In the genomic region with DNA sequence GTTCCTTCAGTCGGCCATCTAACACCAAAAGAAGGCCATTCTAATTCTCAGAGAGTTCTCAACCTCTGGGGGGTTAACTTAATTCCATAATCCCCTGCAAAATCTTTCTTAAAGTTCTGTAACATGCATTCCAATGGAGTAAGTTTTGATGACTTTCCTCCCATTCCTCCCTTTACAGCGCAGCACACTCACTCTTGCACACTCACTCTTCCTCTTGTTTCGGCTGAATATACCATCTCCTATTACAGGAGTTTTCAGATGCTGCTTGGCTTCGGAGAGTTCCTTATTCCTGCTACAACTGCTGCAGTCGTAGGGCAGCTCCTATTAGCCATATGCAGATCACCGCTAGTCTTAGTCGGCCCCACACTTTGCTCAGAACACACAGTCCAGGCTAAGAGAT, we compare ENCODE assay signal across 11 cellular contexts. TPM values are rescaled to one million over a fixed set of nuclear protein-coding genes. Genes with fewer than 3 reads are reported as not detected.
DNase-seq lines count a peak whose midpoint lies in the region; ATAC-seq and TF ChIP-seq lines count a peak whose summit lies in the region.
"Had no signal": no experiment of that assay in that cellular context is flagged by ENCODE, and none has a peak within 500 bp of the region (broad histone marks: within the 10 kb centered on the region; RNA-seq: fewer than 3 reads in every experiment).

No MANE protein-coding gene starts in this region.

- H3K9me3 ChIP-seq in liver (ENCODE audit: control insufficient read depth in 4 of 4, low read length in 3 of 4) (no peaks in the 10 kb centered on the region), thoracic aorta (no peaks in the 10 kb centered on the region), Caco-2 (0 out of 2 replicates have a peak, but pooled peaks cover 4% of the 10 kb centered on the region)
- H3K9me3 ChIP-seq: BE2C had no signal

- POLR2A ChIA-PET in Caco-2 (lab: Charles Lee) = no interaction called here

- no peak for DNase-seq in activated T-cell treated with anti-CD3 and anti-CD28 coated beads, Interleukin-2, amount 50 U/mL, for 24 hours
- DNase-seq in activated T-cell treated with anti-CD3 and anti-CD28 coated beads for 4 hours (no peak), thoracic aorta (ENCODE audit: low spot score) (no peak), hepatic stellate cell (ENCODE audit: low spot score) (no peak), NCI-H526 (lab: John Stamatoyannopoulos, UW) (no peak), Caco-2 (no peak)
- DNase-seq in activated T-helper 2 cell treated with anti-CD3 and anti-CD28 coated beads, Interferon-gamma antibody, Interleukin-2, Interleukin-4, amounts not matched to agents 10 μg/mL and 5 μg/mL and 100 μg/mL, durations not matched to agents 14 hours and 24 hours and 36 hours (ENCODE audit: low spot score) = no peak
- DNase-seq: BE2C, NCI-H187 treated with DMSO at 0.1 percent for 48 hours had no signal

- BruUV-seq in Caco-2 (replicated peaks; lab: Mats Ljungman, UMichigan) = no TSS peak

- H3K4me1 Mint-ChIP-seq in activated T-cell treated with anti-CD3 and anti-CD28 coated beads, Interleukin-2, amount 50 U/mL, for 24 hours (ENCODE audit: low read depth) = peaks cover 28% of the 10 kb centered on the region
- peaks cover 28% of the 10 kb centered on the region for H3K4me1 Mint-ChIP-seq in activated T-helper 2 cell treated with anti-CD3 and anti-CD28 coated beads, Interferon-gamma antibody, Interleukin-2, Interleukin-4, amounts not matched to agents 10 μg/mL and 5 μg/mL and 100 μg/mL, durations not matched to agents 14 hours and 24 hours and 36 hours (ENCODE audit: low read depth)
- H3K4me1 Mint-ChIP-seq in Caco-2 (ENCODE audit: low read depth, unreplicated experiment) = peaks cover 13% of the 10 kb centered on the region

- ATAC-seq in thoracic aorta (ENCODE audit: insufficient number of reproducible peaks, low FRiP score, low read depth) = no peak

- CTCF ChIA-PET in Caco-2 (lab: Charles Lee) = no interaction called here

- no peaks in the 10 kb centered on the region for H3K9me3 Mint-ChIP-seq in activated T-cell treated with anti-CD3 and anti-CD28 coated beads, Interleukin-2, amount 50 U/mL, for 24 hours
- H3K9me3 Mint-ChIP-seq in activated T-helper 2 cell treated with anti-CD3 and anti-CD28 coated beads, Interferon-gamma antibody, Interleukin-2, Interleukin-4, amounts not matched to agents 10 μg/mL and 5 μg/mL and 100 μg/mL, durations not matched to agents 14 hours and 24 hours and 36 hours = no peaks in the 10 kb centered on the region
- no peaks in the 10 kb centered on the region for H3K9me3 Mint-ChIP-seq in Caco-2 (ENCODE audit: unreplicated experiment)

- H3K9ac ChIP-seq in liver (ENCODE audit: low read depth in 1 of 2, low read length in 2 of 2) = no peak overlapping the region

- H3K4me3 ChIP-seq in liver (ENCODE audit: low read depth in 1 of 3, low read length in 3 of 3) (peak overlapping the region in 2 of 3 donors; percentile 13 to 38), thoracic aorta (peak overlapping the region; percentile 71), Caco-2 (ENCODE audit: low read depth, low read length) (no peak overlapping the region)

- no peaks in the 10 kb centered on the region for H3K27me3 Mint-ChIP-seq in activated T-cell treated with anti-CD3 and anti-CD28 coated beads, Interleukin-2, amount 50 U/mL, for 24 hours
- no peaks in the 10 kb centered on the region for H3K27me3 Mint-ChIP-seq in activated T-helper 2 cell treated with anti-CD3 and anti-CD28 coated beads, Interferon-gamma antibody, Interleukin-2, Interleukin-4, amounts not matched to agents 10 μg/mL and 5 μg/mL and 100 μg/mL, durations not matched to agents 14 hours and 24 hours and 36 hours (ENCODE audit: low read depth)
- H3K27me3 Mint-ChIP-seq in Caco-2 (ENCODE audit: insufficient read depth, unreplicated experiment) = no peaks in the 10 kb centered on the region

- H3K36me3 Mint-ChIP-seq in activated T-cell treated with anti-CD3 and anti-CD28 coated beads, Interleukin-2, amount 50 U/mL, for 24 hours (ENCODE audit: low read depth) = no peaks in the 10 kb centered on the region
- no peaks in the 10 kb centered on the region for H3K36me3 Mint-ChIP-seq in activated T-helper 2 cell treated with anti-CD3 and anti-CD28 coated beads, Interferon-gamma antibody, Interleukin-2, Interleukin-4, amounts not matched to agents 10 μg/mL and 5 μg/mL and 100 μg/mL, durations not matched to agents 14 hours and 24 hours and 36 hours (ENCODE audit: low read depth)
- no peaks in the 10 kb centered on the region for H3K36me3 Mint-ChIP-seq in Caco-2 (ENCODE audit: insufficient read depth, unreplicated experiment)

- H3K27ac Mint-ChIP-seq in activated T-cell treated with anti-CD3 and anti-CD28 coated beads, Interleukin-2, amount 50 U/mL, for 24 hours = peak overlapping the region; percentile 82
- H3K27ac Mint-ChIP-seq in activated T-helper 2 cell treated with anti-CD3 and anti-CD28 coated beads, Interferon-gamma antibody, Interleukin-2, Interleukin-4, amounts not matched to agents 10 μg/mL and 5 μg/mL and 100 μg/mL, durations not matched to agents 14 hours and 24 hours and 36 hours = peak overlapping the region; percentile 26
- no peak overlapping the region for H3K27ac Mint-ChIP-seq in Caco-2 (ENCODE audit: unreplicated experiment)

- TF ChIP-seq RAD21 in liver (IDR thresholded peaks at IDR 0.05) = no peak

- no peaks in the 10 kb centered on the region for H3K27me3 ChIP-seq in liver (ENCODE audit: control insufficient read depth in 4 of 4, insufficient read depth in 4 of 4, low read length in 3 of 4)
- H3K27me3 ChIP-seq in thoracic aorta (replicated peaks; ENCODE audit: insufficient read depth) = no peaks in the 10 kb centered on the region
- no peaks in the 10 kb centered on the region for H3K27me3 ChIP-seq in Caco-2 (replicated peaks; ENCODE audit: control insufficient read depth, insufficient read depth, low read length)
- H3K27me3 ChIP-seq: BE2C had no signal

- H3K4me1 ChIP-seq in liver (ENCODE audit: control insufficient read depth in 4 of 4, insufficient read depth in 4 of 4, low read length in 3 of 4) (peaks cover 3 to 27% (median 18%) of the 10 kb centered on the region in 4 donors), thoracic aorta (ENCODE audit: control insufficient read depth in 1 of 2, low read depth in 2 of 2) (peaks cover 9 to 37% of the 10 kb centered on the region in 2 donors), Caco-2 (peaks cover 4% of the 10 kb centered on the region; the same call in 1 of the 2 replicates)
- H3K4me1 ChIP-seq: BE2C had no signal

- TF ChIP-seq CTCF in liver (IDR thresholded peaks at IDR 0.05; ENCODE audit: low read depth, low read length, missing input control) (no peak), thoracic aorta (IDR thresholded peaks at IDR 0.05) (no peak), Caco-2 (IDR thresholded peaks at IDR 0.05; ENCODE audit: insufficient read depth in 1 of 2, low read depth in 1 of 2, low read length in 1 of 2, severe bottlenecking in 1 of 2, unreplicated experiment in 1 of 2) (no peak)

- intact Hi-C loops in activated T-helper 2 cell treated with anti-CD3 and anti-CD28 coated beads, Interferon-gamma antibody, Interleukin-2, Interleukin-4, amounts not matched to agents 10 μg/mL and 5 μg/mL and 100 μg/mL, durations not matched to agents 14 hours and 24 hours and 36 hours (cut with micrococcal nuclease) = no loop called here
- intact Hi-C loops in Caco-2 (cut with micrococcal nuclease; ENCODE audit: unreplicated experiment) = no loop called here

- H3K4me3 Mint-ChIP-seq in activated T-cell treated with anti-CD3 and anti-CD28 coated beads, Interleukin-2, amount 50 U/mL, for 24 hours = peak overlapping the region; percentile 69
- peak overlapping the region; percentile 60 for H3K4me3 Mint-ChIP-seq in activated T-helper 2 cell treated with anti-CD3 and anti-CD28 coated beads, Interferon-gamma antibody, Interleukin-2, Interleukin-4, amounts not matched to agents 10 μg/mL and 5 μg/mL and 100 μg/mL, durations not matched to agents 14 hours and 24 hours and 36 hours (ENCODE audit: low read depth)
- no peak overlapping the region for H3K4me3 Mint-ChIP-seq in Caco-2 (ENCODE audit: unreplicated experiment)

- no peaks in the 10 kb centered on the region for H3K36me3 ChIP-seq in liver (ENCODE audit: control insufficient read depth in 4 of 4, insufficient read depth in 3 of 4, low read depth in 1 of 4, low read length in 3 of 4)
- H3K36me3 ChIP-seq in thoracic aorta = no peaks in the 10 kb centered on the region
- no peaks in the 10 kb centered on the region for H3K36me3 ChIP-seq in Caco-2 (ENCODE audit: control insufficient read depth, insufficient read depth, low read length)
- H3K36me3 ChIP-seq: BE2C had no signal

- WGBS in liver = 59% methylated on average over 7 of the region's 7 CpGs

- peak overlapping the region; percentile 23 to 47 for H3K27ac ChIP-seq in liver (ENCODE audit: low read depth in 1 of 2, low read length in 2 of 2)
- peak overlapping the region in 1 of 2 donors; percentile 29 for H3K27ac ChIP-seq in thoracic aorta

TF ChIP-seq in liver, 16 proteins besides CTCF, POLR2A, EP300 and RAD21:
- TF ChIP-seq RXRA (IDR thresholded peaks at IDR 0.05) (no peak), JUND (IDR thresholded peaks at IDR 0.05) (no peak)

RNA-seq across cellular contexts. Expression of a gene that starts 53.6 kb away (rescaled TPM):
- not detected in 2 replicates for total RNA-seq in activated T-helper 2 cell treated with anti-CD3 and anti-CD28 coated beads, Interferon-gamma antibody, Interleukin-2, Interleukin-4, amounts not matched to agents 10 μg/mL and 5 μg/mL and 100 μg/mL, durations not matched to agents 14 hours and 24 hours and 36 hours
- total RNA-seq in liver (not detected), thoracic aorta (not detected), Caco-2 (2022) (not detected in 2 replicates)
- not detected for polyA plus RNA-seq in liver
- total RNA-seq: pulmonary artery endothelial cell had no signal
